21 cellular contexts compared by ENCODE assay signal in the genomic region with DNA sequence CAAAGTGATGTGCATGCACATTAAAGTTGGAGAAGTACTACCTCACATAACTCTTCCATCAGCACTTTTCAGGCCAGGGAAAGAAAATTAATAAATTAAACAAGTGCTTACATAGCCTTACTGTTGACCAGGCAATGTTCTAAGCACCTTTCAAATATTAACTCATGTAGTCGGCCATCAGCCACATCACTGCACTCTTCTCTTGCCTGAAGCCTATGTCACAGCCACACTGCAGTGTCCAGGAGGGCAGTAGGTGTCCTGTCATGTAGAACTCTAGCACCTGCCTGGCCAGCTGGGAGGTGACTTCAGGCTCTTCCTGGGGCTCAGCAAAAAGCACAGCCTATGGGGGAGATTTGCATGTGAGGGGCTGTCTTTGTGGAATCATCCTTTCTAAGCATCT.
DNase-seq lines count a peak whose midpoint lies in the region; ATAC-seq, FAIRE-seq and TF ChIP-seq lines count a peak whose summit lies in the region.
"Had no signal": no experiment of that assay in that cellular context is flagged by ENCODE, and none has a peak within 500 bp of the region (broad histone marks: within the 10 kb centered on the region; RNA-seq: fewer than 3 reads in every experiment).

No MANE protein-coding gene starts in this region.

- ATAC-seq in A549 (no peak), right lobe of liver (peak in 3 of 4 donors; percentile 22 to 87 (median 56)), gastrocnemius medialis (no peak), GM19324 (IDR thresholded peaks at IDR 0.05; ENCODE audit: low FRiP score, unreplicated experiment) (no peak)

- no peak for FAIRE-seq in A549 (lab: Jason Lieb, UNC)
- FAIRE-seq: D721Med, HTR-8/SVneo had no signal

- H3K4me3 ChIP-seq in A549 = no peak overlapping the region
- no peak overlapping the region for H3K4me3 ChIP-seq in right lobe of liver
- no peak overlapping the region for H3K4me3 ChIP-seq in gastrocnemius medialis
- H3K4me3 ChIP-seq: GM23248 had no signal

- peaks cover 8% of the 10 kb centered on the region; the same call in 1 of the 3 replicates for H3K4me1 ChIP-seq in A549
- H3K4me1 ChIP-seq in right lobe of liver = peaks cover 0 to 4% (median 0%) of the 10 kb centered on the region in 4 donors
- peaks cover 57 to 67% of the 10 kb centered on the region in 2 donors for H3K4me1 ChIP-seq in gastrocnemius medialis
- H3K4me1 ChIP-seq: BE2C had no signal

- H3K27ac ChIP-seq in A549 = no peak overlapping the region
- H3K27ac ChIP-seq in right lobe of liver = no peak overlapping the region
- peak overlapping the region; percentile 86 to 91 (median 88) for H3K27ac ChIP-seq in gastrocnemius medialis
- H3K27ac ChIP-seq: GM23248, HL-60 had no signal

- CTCF ChIA-PET in A549 (lab: Yijun Ruan, JAX) = interaction anchor here (1.4 kb wide), 1 partner anchor 30 kb away, joined by 4 read pairs; no protein-coding TSS in a partner anchor

- POLR2A ChIA-PET in A549 (lab: Yijun Ruan, JAX) = no interaction called here

- TF ChIP-seq POLR2A in A549 (IDR thresholded peaks at IDR 0.05; ENCODE audit: low read length) (no peak), right lobe of liver (IDR thresholded peaks at IDR 0.05) (no peak), gastrocnemius medialis (IDR thresholded peaks at IDR 0.05) (no peak)

- intact Hi-C loops in right lobe of liver (cut with DNase I) = no loop called here
- intact Hi-C loops in gastrocnemius medialis (cut with DNase I; ENCODE audit: low total_unique reads) = loop anchor here (2.0 to 5.0 kb wide), 3 partner anchors 21 to 313 kb away; no protein-coding TSS in a partner anchor

- H3K36me3 ChIP-seq in right lobe of liver = no peaks in the 10 kb centered on the region
- H3K36me3 ChIP-seq in gastrocnemius medialis = no peaks in the 10 kb centered on the region
- H3K36me3 ChIP-seq: BE2C had no signal

- no peaks in the 10 kb centered on the region for H3K27me3 ChIP-seq in right lobe of liver
- H3K27me3 ChIP-seq in gastrocnemius medialis = no peaks in the 10 kb centered on the region
- H3K27me3 ChIP-seq: BE2C had no signal

- DNase-seq in A549 (ENCODE audit: low read depth in 1 of 2, low spot score in 1 of 2) (no peak), kidney glomerular epithelial cell (lab: John Stamatoyannopoulos, UW) (peak; percentile 2), right lobe of liver (peak in 1 of 3 donors; percentile 35), gastrocnemius medialis (no peak), amygdala (lab: John Stamatoyannopoulos, UW) (no peak), NCI-H226 (no peak)
- DNase-seq: ACHN; BE2C; C1 segment of cervical spinal cord; CD4-positive, CD25-positive, alpha-beta regulatory T cell; CD8-positive, alpha-beta memory T cell; COR-L47; DMS79 treated with DMSO at 0.1 percent for 48 hours; GF-D8; GM23248; HCEC 1CT; KG1 had no signal

- no peak overlapping the region for H3K4me2 ChIP-seq in A549

- in situ Hi-C loops in gastrocnemius medialis (cut with MboI; ENCODE audit: low sequenced_read_pairs in 4 of 4) = no loop called here

- TF ChIP-seq CTCF in A549 (IDR thresholded peaks at IDR 0.05) (no peak), right lobe of liver (IDR thresholded peaks at IDR 0.05) (no peak), gastrocnemius medialis (IDR thresholded peaks at IDR 0.05 in 4 of 5, conservative IDR thresholded peaks at IDR 0.05 in 1 of 5) (no peak)

- no peak for TF ChIP-seq RAD21 in A549 (conservative IDR thresholded peaks at IDR 0.05 in 1 of 2, IDR thresholded peaks at IDR 0.05 in 1 of 2)

- H3K9me3 ChIP-seq in A549 = no peaks in the 10 kb centered on the region
- no peaks in the 10 kb centered on the region for H3K9me3 ChIP-seq in right lobe of liver
- no peaks in the 10 kb centered on the region for H3K9me3 ChIP-seq in gastrocnemius medialis
- H3K9me3 ChIP-seq: BE2C had no signal

- no peak for TF ChIP-seq EP300 in A549 (IDR thresholded peaks at IDR 0.05)

- 61% methylated on average over 1 of the region's 1 CpG for WGBS in A549 (ENCODE audit: missing lambda C conversion rate)
- WGBS in right lobe of liver (ENCODE audit: insufficient coverage, low coverage, low lambda C conversion rate, missing lambda C conversion rate) = 33% methylated on average over 1 of the region's 1 CpG

TF ChIP-seq in A549, 52 proteins besides CTCF, POLR2A, EP300 and RAD21:
- TF ChIP-seq ZFP36 (IDR thresholded peaks at IDR 0.05; ENCODE audit: borderline replicate concordance, partially characterized antibody) (no peak), MAFK (IDR thresholded peaks at IDR 0.05; ENCODE audit: partially characterized antibody) (peak; percentile 2)

Comparison
In these comparisons a context has a peak if more than half of its experiments do, and no peak if none do; other contexts are left out.
1. ATAC-seq: peak in right lobe of liver (3 of 4); none in A549 (0 of 2), gastrocnemius medialis (0 of 2) and GM19324 (single experiment).
2. H3K27ac ChIP-seq: peak in gastrocnemius medialis (4 of 4); none in A549 (0 of 2) and right lobe of liver (0 of 3).